Comparison of ENCODE assay signal across 9 cellular contexts in genomic region chr13:97977982-97978381, GRCh38. TPM values are rescaled to one million over a fixed set of nuclear protein-coding genes. Genes with fewer than 3 reads are reported as not detected.
A peak's percentile ranks its signal among the peaks of the same experiment; 100 is the strongest.
DNase-seq lines count a peak whose midpoint lies in the region; ATAC-seq, FAIRE-seq and TF ChIP-seq lines count a peak whose summit lies in the region.
"Had no signal": no experiment of that assay in that cellular context is flagged by ENCODE, and none has a peak within 500 bp of the region (broad histone marks: within the 10 kb centered on the region; RNA-seq: fewer than 3 reads in every experiment).

No MANE protein-coding gene starts in this region.

- TF ChIP-seq POLR2A in stomach (IDR thresholded peaks at IDR 0.05): no peak

- H3K9me3 Mint-ChIP-seq in activated naive CD4-positive, alpha-beta T cell treated with anti-CD3 and anti-CD28 coated beads, Interleukin-2, amount 50 U/mL, for 24 hours: no peaks in the 10 kb centered on the region
- no peaks in the 10 kb centered on the region for H3K9me3 Mint-ChIP-seq in WTC11

- CTCF ChIA-PET in WTC11 (lab: Charles Lee): interaction anchor here (1.5 kb wide), 1 partner anchor 122 kb away, joined by 5 read pairs; no protein-coding TSS in a partner anchor

- ATAC-seq in WTC11 (no peak), foreskin keratinocyte (no peak)

- no peak overlapping the region for H3K27ac Mint-ChIP-seq in activated naive CD4-positive, alpha-beta T cell treated with anti-CD3 and anti-CD28 coated beads, Interleukin-2, amount 50 U/mL, for 24 hours
- no peak overlapping the region for H3K27ac Mint-ChIP-seq in WTC11

- no peak for DNase-seq in activated naive CD4-positive, alpha-beta T cell treated with anti-CD3 and anti-CD28 coated beads, Interleukin-2, amount 50 U/mL, for 16 hours
- DNase-seq in WTC11 (ENCODE audit: low spot score) (no peak), foreskin keratinocyte (no peak), stomach (no peak), DMS153 (lab: John Stamatoyannopoulos, UW) (no peak), NCI-H1930 (lab: John Stamatoyannopoulos, UW) (no peak), D721Med (ENCODE audit: insufficient read length, low spot score) (no peak)
- DNase-seq: thyroid gland had no signal

- POLR2A ChIA-PET in WTC11 (lab: Charles Lee): no interaction called here

- no peak for TF ChIP-seq EP300 in stomach (IDR thresholded peaks at IDR 0.05)

- H3K27ac ChIP-seq in foreskin keratinocyte (peak overlapping the region; percentile 28), stomach (peak overlapping the region in 1 of 5 donors; percentile 99)

- peak overlapping the region; percentile 97 for H3K4me3 Mint-ChIP-seq in activated naive CD4-positive, alpha-beta T cell treated with anti-CD3 and anti-CD28 coated beads, Interleukin-2, amount 50 U/mL, for 24 hours
- H3K4me3 Mint-ChIP-seq in WTC11: peak overlapping the region; percentile 89

- TF ChIP-seq CTCF in WTC11 (IDR thresholded peaks at IDR 0.05) (no peak), foreskin keratinocyte (conservative IDR thresholded peaks at IDR 0.05) (no peak), stomach (IDR thresholded peaks at IDR 0.05) (no peak), D721Med (IDR thresholded peaks at IDR 0.05; ENCODE audit: insufficient read depth, missing control alignments) (no peak)

- intact Hi-C loops in stomach (cut with DNase I; ENCODE audit: low total_unique reads): no loop called here

- H3K9me3 ChIP-seq in stomach: no peaks in the 10 kb centered on the region
- H3K9me3 ChIP-seq: thyroid gland had no signal

- WGBS in stomach, 5 donors: 60 to 65% (median 63%) methylated on average over 7 of the region's 7 CpGs

- peaks cover 21% of the 10 kb centered on the region for H3K4me1 ChIP-seq in foreskin keratinocyte
- peaks cover 20 to 60% (median 38%) of the 10 kb centered on the region in 4 donors for H3K4me1 ChIP-seq in stomach

- H3K36me3 Mint-ChIP-seq in activated naive CD4-positive, alpha-beta T cell treated with anti-CD3 and anti-CD28 coated beads, Interleukin-2, amount 50 U/mL, for 24 hours: peaks cover 12% of the 10 kb centered on the region
- H3K36me3 Mint-ChIP-seq in WTC11: peaks cover 15% of the 10 kb centered on the region

- FAIRE-seq in D721Med (lab: Jason Lieb, UNC): no peak

- H3K4me3 ChIP-seq in stomach: peak overlapping the region in 3 of 4 donors; percentile 77 to 91 (median 87)

- H3K27me3 ChIP-seq in foreskin keratinocyte (no peaks in the 10 kb centered on the region), stomach (no peaks in the 10 kb centered on the region)
- H3K27me3 ChIP-seq: thyroid gland had no signal

- peaks cover 58% of the 10 kb centered on the region for H3K4me1 Mint-ChIP-seq in activated naive CD4-positive, alpha-beta T cell treated with anti-CD3 and anti-CD28 coated beads, Interleukin-2, amount 50 U/mL, for 24 hours
- H3K4me1 Mint-ChIP-seq in WTC11: peaks cover 38% of the 10 kb centered on the region

- no peaks in the 10 kb centered on the region for H3K27me3 Mint-ChIP-seq in activated naive CD4-positive, alpha-beta T cell treated with anti-CD3 and anti-CD28 coated beads, Interleukin-2, amount 50 U/mL, for 24 hours
- no peaks in the 10 kb centered on the region for H3K27me3 Mint-ChIP-seq in WTC11 (ENCODE audit: low read depth)

- H3K36me3 ChIP-seq in stomach: peaks cover 0 to 8% (median 6%) of the 10 kb centered on the region in 4 donors
- H3K36me3 ChIP-seq: thyroid gland had no signal

TF ChIP-seq in WTC11, 78 proteins besides CTCF, POLR2A, EP300 and RAD21:
- TF ChIP-seq, protein P1, sequence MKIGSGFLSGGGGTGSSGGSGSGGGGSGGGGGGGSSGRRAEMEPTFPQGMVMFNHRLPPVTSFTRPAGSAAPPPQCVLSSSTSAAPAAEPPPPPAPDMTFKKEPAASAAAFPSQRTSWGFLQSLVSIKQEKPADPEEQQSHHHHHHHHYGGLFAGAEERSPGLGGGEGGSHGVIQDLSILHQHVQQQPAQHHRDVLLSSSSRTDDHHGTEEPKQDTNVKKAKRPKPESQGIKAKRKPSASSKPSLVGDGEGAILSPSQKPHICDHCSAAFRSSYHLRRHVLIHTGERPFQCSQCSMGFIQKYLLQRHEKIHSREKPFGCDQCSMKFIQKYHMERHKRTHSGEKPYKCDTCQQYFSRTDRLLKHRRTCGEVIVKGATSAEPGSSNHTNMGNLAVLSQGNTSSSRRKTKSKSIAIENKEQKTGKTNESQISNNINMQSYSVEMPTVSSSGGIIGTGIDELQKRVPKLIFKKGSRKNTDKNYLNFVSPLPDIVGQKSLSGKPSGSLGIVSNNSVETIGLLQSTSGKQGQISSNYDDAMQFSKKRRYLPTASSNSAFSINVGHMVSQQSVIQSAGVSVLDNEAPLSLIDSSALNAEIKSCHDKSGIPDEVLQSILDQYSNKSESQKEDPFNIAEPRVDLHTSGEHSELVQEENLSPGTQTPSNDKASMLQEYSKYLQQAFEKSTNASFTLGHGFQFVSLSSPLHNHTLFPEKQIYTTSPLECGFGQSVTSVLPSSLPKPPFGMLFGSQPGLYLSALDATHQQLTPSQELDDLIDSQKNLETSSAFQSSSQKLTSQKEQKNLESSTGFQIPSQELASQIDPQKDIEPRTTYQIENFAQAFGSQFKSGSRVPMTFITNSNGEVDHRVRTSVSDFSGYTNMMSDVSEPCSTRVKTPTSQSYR (CRISPR knock-in tag; IDR thresholded peaks at IDR 0.05): no peak
- TF ChIP-seq ZNF396 (CRISPR knock-in tag; IDR thresholded peaks at IDR 0.05; ENCODE audit: borderline replicate concordance) (no peak), ZNF121 (CRISPR knock-in tag; IDR thresholded peaks at IDR 0.05) (no peak), MAX (CRISPR knock-in tag; IDR thresholded peaks at IDR 0.05) (no peak), IRF2 (CRISPR knock-in tag; IDR thresholded peaks at IDR 0.05; ENCODE audit: borderline replicate concordance, low read depth) (no peak), AR (CRISPR knock-in tag; IDR thresholded peaks at IDR 0.05) (no peak), EMX1 (CRISPR knock-in tag; IDR thresholded peaks at IDR 0.05) (no peak), E2F5 (CRISPR knock-in tag; IDR thresholded peaks at IDR 0.05) (no peak), ZNF263 (CRISPR knock-in tag; IDR thresholded peaks at IDR 0.05; ENCODE audit: low read depth) (no peak)
- TF ChIP-seq, protein P2, sequence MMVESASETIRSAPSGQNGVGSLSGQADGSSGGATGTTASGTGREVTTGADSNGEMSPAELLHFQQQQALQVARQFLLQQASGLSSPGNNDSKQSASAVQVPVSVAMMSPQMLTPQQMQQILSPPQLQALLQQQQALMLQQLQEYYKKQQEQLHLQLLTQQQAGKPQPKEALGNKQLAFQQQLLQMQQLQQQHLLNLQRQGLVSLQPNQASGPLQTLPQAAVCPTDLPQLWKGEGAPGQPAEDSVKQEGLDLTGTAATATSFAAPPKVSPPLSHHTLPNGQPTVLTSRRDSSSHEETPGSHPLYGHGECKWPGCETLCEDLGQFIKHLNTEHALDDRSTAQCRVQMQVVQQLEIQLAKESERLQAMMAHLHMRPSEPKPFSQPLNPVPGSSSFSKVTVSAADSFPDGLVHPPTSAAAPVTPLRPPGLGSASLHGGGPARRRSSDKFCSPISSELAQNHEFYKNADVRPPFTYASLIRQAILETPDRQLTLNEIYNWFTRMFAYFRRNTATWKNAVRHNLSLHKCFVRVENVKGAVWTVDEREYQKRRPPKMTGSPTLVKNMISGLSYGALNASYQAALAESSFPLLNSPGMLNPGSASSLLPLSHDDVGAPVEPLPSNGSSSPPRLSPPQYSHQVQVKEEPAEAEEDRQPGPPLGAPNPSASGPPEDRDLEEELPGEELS (CRISPR knock-in tag; IDR thresholded peaks at IDR 0.05): no peak
- TF ChIP-seq, protein P3, sequence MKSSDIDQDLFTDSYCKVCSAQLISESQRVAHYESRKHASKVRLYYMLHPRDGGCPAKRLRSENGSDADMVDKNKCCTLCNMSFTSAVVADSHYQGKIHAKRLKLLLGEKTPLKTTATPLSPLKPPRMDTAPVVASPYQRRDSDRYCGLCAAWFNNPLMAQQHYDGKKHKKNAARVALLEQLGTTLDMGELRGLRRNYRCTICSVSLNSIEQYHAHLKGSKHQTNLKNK (CRISPR knock-in tag; IDR thresholded peaks at IDR 0.05): no peak
TF ChIP-seq in WTC11: peak in this region for 0.

RNA-seq across cellular contexts. Expression of gene IPO5, which starts 24.5 kb away (rescaled TPM):
- 275 to 301 TPM (median 280 TPM) in 3 replicates for total RNA-seq in WTC11 (2021)
- total RNA-seq in foreskin keratinocyte: 143 and 152 TPM in 2 replicates
- 38.8 and 47.8 TPM in 2 replicates for polyA plus RNA-seq in foreskin keratinocyte
- total RNA-seq in stomach: 100 to 1,000 TPM in 3 of 5 donors, 10 to 100 TPM in 2; 44.9 to 236 (median 102) TPM
- polyA plus RNA-seq in stomach: 10 to 100 TPM; 24.7 to 41.5 (median 25.2) TPM
